Comparison of ENCODE assay signal across 25 cellular contexts in the genomic region with DNA sequence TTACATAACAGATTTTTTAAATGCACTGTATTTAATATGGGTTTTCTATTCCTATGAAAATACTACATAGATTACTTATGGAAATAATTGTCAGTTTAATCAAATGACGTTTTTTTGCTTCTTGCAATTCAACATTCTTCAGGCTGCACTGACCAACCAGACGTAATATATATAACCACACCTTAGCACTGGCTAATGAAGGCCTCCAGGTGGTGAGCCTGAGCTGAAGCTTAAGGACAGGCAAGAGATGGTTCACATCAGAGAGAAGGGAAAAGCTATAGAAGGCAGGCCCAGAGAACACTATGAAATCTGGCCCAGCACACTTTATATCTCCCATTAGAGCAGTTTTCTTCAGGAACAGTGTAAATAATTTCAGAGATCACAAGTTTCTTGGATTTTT. TPM values are rescaled to one million over a fixed set of nuclear protein-coding genes. Genes with fewer than 3 reads are reported as not detected.
DNase-seq lines count a peak whose midpoint lies in the region; ATAC-seq and TF ChIP-seq lines count a peak whose summit lies in the region.
"Had no signal": no experiment of that assay in that cellular context is flagged by ENCODE, and none has a peak within 500 bp of the region (broad histone marks: within the 10 kb centered on the region; RNA-seq: fewer than 3 reads in every experiment).

No MANE protein-coding gene starts in this region.

- H3K4me3 ChIP-seq in neural cell (ENCODE audit: low read length) (no peak overlapping the region), uterus (no peak overlapping the region)
- H3K4me3 ChIP-seq: skin epidermis had no signal

- H3K9me3 ChIP-seq in neural cell (ENCODE audit: low read length) (no peaks in the 10 kb centered on the region), uterus (no peaks in the 10 kb centered on the region)

- no peaks in the 10 kb centered on the region for H4K20me1 ChIP-seq in neural cell (ENCODE audit: insufficient read depth)

- peaks cover 0 to 8% of the 10 kb centered on the region in 2 donors for H3K4me1 ChIP-seq in uterus

- TF ChIP-seq CTCF in neural cell (IDR thresholded peaks at IDR 0.05; ENCODE audit: poor library complexity, severe bottlenecking): no peak
- no peak for TF ChIP-seq CTCF in uterus (IDR thresholded peaks at IDR 0.05)

- H3K27me3 ChIP-seq in neural cell (ENCODE audit: insufficient read depth, low read depth, low read length): peaks cover 11% of the 10 kb centered on the region
- peaks cover 0 to 21% of the 10 kb centered on the region in 2 donors for H3K27me3 ChIP-seq in uterus

- intact Hi-C loops in sciatic nerve (cut with DNase I): no loop called here
- intact Hi-C loops in uterus (cut with DNase I; ENCODE audit: low total_unique reads): no loop called here

- TF ChIP-seq POLR2A in uterus (IDR thresholded peaks at IDR 0.05) (no peak), GM18505 (IDR thresholded peaks at IDR 0.05; ENCODE audit: borderline replicate concordance, extremely low read depth, insufficient read depth, insufficient read length) (no peak)

- ATAC-seq in sciatic nerve: no peak
- no peak for ATAC-seq in GM18505 (IDR thresholded peaks at IDR 0.05; ENCODE audit: unreplicated experiment)
- ATAC-seq: activated naive CD8-positive, alpha-beta T cell treated with anti-CD3 and anti-CD28 coated beads, Interleukin-2, amount 50 U/mL, for 24 hours; activated T-cell treated with anti-CD3 and anti-CD28 coated beads, Interleukin-2, amount 50 U/mL, for 4 hours; left ventricle myocardium superior; naive thymus-derived CD8-positive, alpha-beta T cell; stimulated activated naive CD8-positive, alpha-beta T cell treated with anti-CD3 and anti-CD28 coated beads, Interleukin-15, amount 100 ng/mL, for 72 hours had no signal

- no peak overlapping the region for H3K4me2 ChIP-seq in neural cell (ENCODE audit: low read length)
- H3K4me2 ChIP-seq: KMS-11 had no signal

- no peak overlapping the region for H2AFZ ChIP-seq in neural cell (ENCODE audit: low read depth, low read length)

- H3K9ac ChIP-seq in neural cell (ENCODE audit: low read length): no peak overlapping the region
- H3K9ac ChIP-seq: KMS-11 had no signal

- in situ Hi-C loops in SK-MEL-5 (cut with HindIII; ENCODE audit: low pct_unique_long_range_greater_than_20kb, low sequenced_read_pairs): no loop called here

- H3K27ac ChIP-seq in neural cell (ENCODE audit: low read length): no peak overlapping the region
- H3K27ac ChIP-seq in uterus: no peak overlapping the region
- H3K27ac ChIP-seq: KMS-11, skin epidermis, VCaP had no signal

- TF ChIP-seq RAD21 in Ishikawa (IDR thresholded peaks at IDR 0.05; ENCODE audit: low read depth): peak; percentile 16; the same call in 1 of the 2 replicates
- peak; percentile 41 for TF ChIP-seq RAD21 in neural cell (conservative IDR thresholded peaks at IDR 0.05)

- no peaks in the 10 kb centered on the region for H3K79me2 ChIP-seq in neural cell (replicated peaks; ENCODE audit: insufficient read depth, low read length)

- H3K9me2 ChIP-seq in neural cell (ENCODE audit: insufficient read depth, low read length): no peaks in the 10 kb centered on the region

- no peak for TF ChIP-seq EP300 in Ishikawa (IDR thresholded peaks at IDR 0.05; ENCODE audit: borderline replicate concordance)
- no peak for TF ChIP-seq EP300 in neural cell (conservative IDR thresholded peaks at IDR 0.05; ENCODE audit: poor library complexity, severe bottlenecking)

- no peaks in the 10 kb centered on the region for H3K36me3 ChIP-seq in neural cell (ENCODE audit: insufficient read depth, low read length)
- no peaks in the 10 kb centered on the region for H3K36me3 ChIP-seq in uterus

- DNase-seq in NCI-H82 (lab: John Stamatoyannopoulos, UW): peak; percentile 21
- DNase-seq in NCI-H82 treated with DMSO at 0.1 percent for 48 hours (lab: John Stamatoyannopoulos, UW; ENCODE audit: unreplicated experiment): no peak
- DNase-seq in SK-MEL-5 (ENCODE audit: low read depth, low spot score): peak; percentile 41
- DNase-seq in sciatic nerve (ENCODE audit: low spot score): no peak
- DNase-seq in uterus: no peak
- DNase-seq: activated CD4-positive, alpha-beta T cell treated with anti-CD3 and anti-CD28 coated beads, Interleukin-2, amount 10 ng/mL, durations not matched to agents 24 days and 14 days; activated gamma-delta T cell treated with Interleukin-2 at 50 U/mL for 16 hours; activated naive CD8-positive, alpha-beta T cell treated with anti-CD3 and anti-CD28 coated beads, Interleukin-2, amount 50 U/mL, for 24 hours; activated T-cell treated with anti-CD3 and anti-CD28 coated beads, Interleukin-2, amount 50 U/mL, for 4 hours; dermis blood vessel endothelial cell; GDM1; left ventricle myocardium superior; naive thymus-derived CD8-positive, alpha-beta T cell; NCI-H1694; NCI-H774; Right ventricle myocardium superior; stimulated activated CD8-positive, alpha-beta memory T cell treated with anti-CD3 and anti-CD28 coated beads, Interleukin-4, amount 100 ng/mL, for 48 hours; stimulated activated naive CD8-positive, alpha-beta T cell treated with anti-CD3 and anti-CD28 coated beads, Interleukin-15, amount 100 ng/mL, for 72 hours had no signal

- H3F3A ChIP-seq in neural cell (ENCODE audit: insufficient read depth, low read length, poor library complexity, severe bottlenecking): peaks cover 3% of the 10 kb centered on the region

TF ChIP-seq in Ishikawa, 13 proteins besides CTCF, POLR2A, EP300 and RAD21 (continues in another document):
- TF ChIP-seq TAF1 (IDR thresholded peaks at IDR 0.05; ENCODE audit: low read depth) (no peak), TCF12 (IDR thresholded peaks at IDR 0.05; ENCODE audit: low read depth) (no peak), NFIC (IDR thresholded peaks at IDR 0.05) (no peak), FOXM1 (IDR thresholded peaks at IDR 0.05; ENCODE audit: borderline replicate concordance, low read depth) (no peak), ZBTB7A (IDR thresholded peaks at IDR 0.05; ENCODE audit: low read depth) (no peak), CREB1 (IDR thresholded peaks at IDR 0.05; ENCODE audit: low read depth) (no peak), CEBPB (IDR thresholded peaks at IDR 0.05) (no peak), TEAD4 (IDR thresholded peaks at IDR 0.05) (no peak), YY1 (IDR thresholded peaks at IDR 0.05; ENCODE audit: low read depth) (no peak)
- TF ChIP-seq, protein P1, sequence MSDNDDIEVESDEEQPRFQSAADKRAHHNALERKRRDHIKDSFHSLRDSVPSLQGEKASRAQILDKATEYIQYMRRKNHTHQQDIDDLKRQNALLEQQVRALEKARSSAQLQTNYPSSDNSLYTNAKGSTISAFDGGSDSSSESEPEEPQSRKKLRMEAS (IDR thresholded peaks at IDR 0.05): no peak

TF ChIP-seq in neural cell, 6 proteins besides CTCF, POLR2A, EP300 and RAD21:
- peak; percentile 36 for TF ChIP-seq SMC3 (conservative IDR thresholded peaks at IDR 0.05; ENCODE audit: poor library complexity)
- TF ChIP-seq MXI1 (conservative IDR thresholded peaks at IDR 0.05; ENCODE audit: poor library complexity, severe bottlenecking): no peak
- TF ChIP-seq REST (IDR thresholded peaks at IDR 0.05; ENCODE audit: borderline replicate concordance): no peak

RNA-seq across cellular contexts. Expression of gene MDGA2, which starts 2.8 kb away (rescaled TPM):
- total RNA-seq in SK-MEL-5 (2014; rRNA removed; shearing (Covaris generic)): 8.2 and 10.5 TPM in 2 replicates
- polyA plus RNA-seq in SK-MEL-5 (2015; cell fraction: cytosol; rRNA removed): 6.0 and 15.6 TPM in 2 replicates
- 4.1 and 6.9 TPM in 2 replicates for polyA plus RNA-seq in SK-MEL-5 (2015; cell fraction: nucleus; rRNA removed)
- polyA plus RNA-seq in neural cell: 3.8 and 7.9 TPM in 2 replicates
- 25.8 and 33.2 TPM in 2 replicates for polyA minus RNA-seq in neural cell
- total RNA-seq in sciatic nerve: not detected
- total RNA-seq in uterus: 1 to 10 TPM in 1 of 4 donors, not detected in 3; 4.2 TPM
- total RNA-seq: activated CD4-positive, alpha-beta T cell treated with anti-CD3 and anti-CD28 coated beads, Interleukin-2, amount 10 ng/mL, durations not matched to agents 24 days and 14 days; activated T-cell treated with anti-CD3 and anti-CD28 coated beads, Interleukin-2, amount 50 U/mL, for 4 hours; dermis blood vessel endothelial cell; left ventricle myocardium superior; naive thymus-derived CD8-positive, alpha-beta T cell; Right ventricle myocardium superior had no signal
- polyA plus RNA-seq: BJ; naive thymus-derived CD8-positive, alpha-beta T cell had no signal

Comparison
In these comparisons a context has a peak if more than half of its experiments do, and no peak if none do; other contexts are left out.
1. DNase-seq: peak in NCI-H82 (single experiment) and SK-MEL-5 (single experiment); none in NCI-H82 treated with DMSO at 0.1 percent for 48 hours (single experiment), sciatic nerve (single experiment) and uterus (0 of 2).